In genomic region chr16:23640959-23641765, GRCh38 we compare ENCODE assay signal across 8 cellular contexts.
DNase-seq lines count a peak whose midpoint lies in the region; ATAC-seq and TF ChIP-seq lines count a peak whose summit lies in the region.

DCTN5 (plus strand) TSS chr16:23641466; CDS start chr16:23641543, 77 bp downstream.
PALB2 (minus strand) TSS chr16:23641310; CDS start chr16:23641157, 153 bp downstream.

- peaks cover 47% of the 10 kb centered on the region for H3K36me3 Mint-ChIP-seq in central memory CD8-positive, alpha-beta T cell (ENCODE audit: insufficient read depth)

- H3K9me3 Mint-ChIP-seq in central memory CD8-positive, alpha-beta T cell: no peaks in the 10 kb centered on the region

- in situ Hi-C loops in GM18951 (cut with MboI; ENCODE audit: low sequenced_read_pairs, unreplicated experiment): no loop called here

- DNase-seq in AG08395 (ENCODE audit: low spot score) (peak; percentile 99), NCI-H345 (lab: John Stamatoyannopoulos, UW) (peak; percentile 95), iris pigment epithelial cell (ENCODE audit: low read depth) (peak; percentile 95)
- peak; percentile 66 to 74 (median 72) for DNase-seq in activated CD4-positive, CD25-positive, alpha-beta regulatory T cell (lab: John Stamatoyannopoulos, UW)
- peak; percentile 54 to 67 for DNase-seq in central memory CD8-positive, alpha-beta T cell (ENCODE audit: low spot score in 2 of 2)
- DNase-seq in stimulated activated CD4-positive, alpha-beta T cell treated with anti-CD3 and anti-CD28 coated beads, Interleukin-12 subunit alpha, Interleukin-12 subunit beta, amount 100 ng/mL, for 24 hours (ENCODE audit: low read depth in 2 of 2): peak; percentile 79 to 86

- no peaks in the 10 kb centered on the region for H3K27me3 Mint-ChIP-seq in central memory CD8-positive, alpha-beta T cell

- peak; percentile 89 for ATAC-seq in HG03196 (IDR thresholded peaks at IDR 0.05; ENCODE audit: unreplicated experiment)
- ATAC-seq in central memory CD8-positive, alpha-beta T cell (replicated peaks; ENCODE audit: extremely low read depth, poor library complexity, severe bottlenecking): peak; percentile 95

- H3K27ac Mint-ChIP-seq in central memory CD8-positive, alpha-beta T cell (ENCODE audit: low read depth): peak within 1 kb of the TSS; percentile 94

- H3K4me3 Mint-ChIP-seq in central memory CD8-positive, alpha-beta T cell: peak within 1 kb of the TSS; percentile 93

- TF ChIP-seq POLR2A in GM18951 (IDR thresholded peaks at IDR 0.05; ENCODE audit: extremely low read depth, insufficient read depth, insufficient read length): peak; percentile 80

- peaks cover 38% of the 10 kb centered on the region for H3K4me1 Mint-ChIP-seq in central memory CD8-positive, alpha-beta T cell

Comparison
In these comparisons a context has a peak if more than half of its experiments do, and no peak if none do; other contexts are left out.
1. Peak in every context shown above with its lines: DNase-seq and ATAC-seq.